11 cellular contexts compared by ENCODE assay signal in genomic region chr15:77762747-77763146, GRCh38.
"Had no signal": no experiment of that assay in that cellular context is flagged by ENCODE, and none has a peak within 500 bp of the region (broad histone marks: within the 10 kb centered on the region; RNA-seq: fewer than 3 reads in every experiment).

No MANE protein-coding gene starts in this region.

- H2AFZ ChIP-seq: GM23248, GM23338 had no signal

- H3K4me3 ChIP-seq: GM23248, GM23338, HAP-1 had no signal

- FAIRE-seq: H1, H54 had no signal

- H3K4me1 ChIP-seq: HAP-1 had no signal

- DNase-seq: GM23248, GOT3, H7, H9, HCEC 1CT, HFFc6 had no signal

- H3K27ac ChIP-seq: GM23248 had no signal

- H3K9ac ChIP-seq: GM23248 had no signal

- H3K27ac Mint-ChIP-seq: GM23338, HFFc6 had no signal

- H3K9me3 Mint-ChIP-seq: GM23338, H9, HFFc6 had no signal

- H3K9me3 ChIP-seq: HAP-1 had no signal

- ATAC-seq: HCT116 had no signal

- H3K4me3 Mint-ChIP-seq: GM23338, H9, HFFc6 had no signal

- H3K4me2 ChIP-seq: GM23338 had no signal

- H3K36me3 ChIP-seq: HAP-1 had no signal
